15 cellular contexts compared by ENCODE assay signal in the genomic region with DNA sequence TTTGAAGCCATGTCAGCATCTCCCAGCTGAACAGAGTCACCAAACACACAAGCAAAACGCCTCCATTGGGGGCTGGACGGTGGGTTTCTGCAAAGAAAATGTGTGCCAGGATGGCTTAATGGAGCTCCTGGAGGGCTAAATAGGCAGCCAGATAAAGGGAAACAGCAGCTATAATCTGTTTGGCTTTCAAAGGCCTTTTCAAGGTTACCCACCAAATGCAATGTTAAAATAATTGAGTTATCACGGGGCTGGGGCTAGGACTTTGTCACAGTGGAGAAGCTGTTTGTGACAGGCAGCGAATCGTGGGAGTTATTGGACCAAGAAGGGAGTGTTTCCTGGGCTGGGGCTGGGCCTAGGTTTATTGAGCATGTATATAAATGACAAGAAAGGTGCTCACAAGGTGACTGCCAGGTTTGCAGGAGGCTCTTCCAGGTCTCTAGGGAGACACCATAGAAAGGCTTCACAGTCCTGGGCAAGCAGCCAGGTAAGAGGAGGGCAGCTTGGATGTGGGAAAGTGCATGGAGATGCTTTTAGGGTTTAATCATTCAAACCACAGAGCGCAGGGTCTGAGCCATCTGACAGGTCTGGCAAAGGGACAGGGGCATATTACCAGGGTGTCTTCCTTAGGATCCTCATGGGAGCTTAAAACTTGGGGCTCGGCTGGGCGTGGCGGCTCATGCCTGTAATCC. TPM values are rescaled to one million over a fixed set of nuclear protein-coding genes. Genes with fewer than 3 reads are reported as not detected.
DNase-seq lines count a peak whose midpoint lies in the region; ATAC-seq and TF ChIP-seq lines count a peak whose summit lies in the region.
"Had no signal": no experiment of that assay in that cellular context is flagged by ENCODE, and none has a peak within 500 bp of the region (broad histone marks: within the 10 kb centered on the region; RNA-seq: fewer than 3 reads in every experiment).

No MANE protein-coding gene starts in this region.

- no peak for TF ChIP-seq CTCF in HFFc6 (IDR thresholded peaks at IDR 0.05)
- no peak for TF ChIP-seq CTCF in foreskin keratinocyte (conservative IDR thresholded peaks at IDR 0.05)
- no peak for TF ChIP-seq CTCF in upper lobe of left lung (IDR thresholded peaks at IDR 0.05)

- WGBS in upper lobe of left lung, 2 donors = 81 to 92% methylated on average over 8 to 9 of the region's 9 CpGs

- no peaks in the 10 kb centered on the region for H3K4me1 Mint-ChIP-seq in HFFc6 (ENCODE audit: low read depth)
- H3K4me1 Mint-ChIP-seq: CD4-positive, CD25-positive, alpha-beta regulatory T cell; neural crest cell had no signal

- H3K27me3 ChIP-seq in foreskin keratinocyte (peaks cover 17% of the 10 kb centered on the region), upper lobe of left lung (no peaks in the 10 kb centered on the region)

- H3K27me3 Mint-ChIP-seq in HFFc6 (ENCODE audit: insufficient read depth) = peaks cover 6% of the 10 kb centered on the region
- H3K27me3 Mint-ChIP-seq: CD4-positive, CD25-positive, alpha-beta regulatory T cell had no signal

- H3K27ac ChIP-seq in foreskin keratinocyte (no peak overlapping the region), upper lobe of left lung (no peak overlapping the region)

- H3K9me3 ChIP-seq in upper lobe of left lung = peaks cover 0 to 5% (median 0%) of the 10 kb centered on the region in 4 donors

- no peak for TF ChIP-seq POLR2A in upper lobe of left lung (IDR thresholded peaks at IDR 0.05)

- H3K9me3 Mint-ChIP-seq in HFFc6 = peaks cover 8% of the 10 kb centered on the region; the same call in 1 of the 2 replicates
- H3K9me3 Mint-ChIP-seq in activated naive CD4-positive, alpha-beta T cell treated with anti-CD3 and anti-CD28 coated beads, Interleukin-2, amount 50 U/mL, for 72 hours = no peaks in the 10 kb centered on the region
- H3K9me3 Mint-ChIP-seq: neural crest cell had no signal

- H3K4me3 Mint-ChIP-seq in HFFc6 = no peak overlapping the region
- H3K4me3 Mint-ChIP-seq: CD4-positive, CD25-positive, alpha-beta regulatory T cell; neural crest cell had no signal

- no peaks in the 10 kb centered on the region for H3K36me3 ChIP-seq in upper lobe of left lung

- ATAC-seq in foreskin keratinocyte = peak; percentile 24
- ATAC-seq in upper lobe of left lung (ENCODE audit: low FRiP score in 2 of 2) = no peak
- ATAC-seq in activated naive CD4-positive, alpha-beta T cell treated with anti-CD3 and anti-CD28 coated beads, Interleukin-2, amount 50 U/mL, for 72 hours = no peak
- ATAC-seq in GM21381 (IDR thresholded peaks at IDR 0.05; ENCODE audit: unreplicated experiment) = no peak

- no peak overlapping the region for H3K4me3 ChIP-seq in upper lobe of left lung

- DNase-seq in AG20443 (ENCODE audit: low spot score) (peak; percentile 48), HFFc6 (peak; percentile 41), NCI-H69 (lab: John Stamatoyannopoulos, UW) (peak; percentile 93), foreskin keratinocyte (peak; percentile 37 to 76), upper lobe of left lung (no peak)
- no peak for DNase-seq in stimulated activated CD4-positive, alpha-beta T cell treated with anti-CD3 and anti-CD28 coated beads, Interleukin-2, amount 100 ng/mL, for 24 hours
- DNase-seq in activated naive CD4-positive, alpha-beta T cell treated with anti-CD3 and anti-CD28 coated beads, Interleukin-2, amount 50 U/mL, for 72 hours (ENCODE audit: low spot score in 2 of 2) = no peak
- DNase-seq: activated CD4-positive, alpha-beta T cell treated with anti-CD3 and anti-CD28 coated beads, Interleukin-2, amount 50 U/mL, for 48 hours; activated gamma-delta T cell; CD4-positive, CD25-positive, alpha-beta regulatory T cell; cerebellar nuclear complex; NCI-H82; stimulated activated CD4-positive, alpha-beta T cell treated with anti-CD3 and anti-CD28 coated beads, Interleukin-12 subunit alpha, Interleukin-12 subunit beta, amount 100 ng/mL, for 4 hours had no signal

- no peak overlapping the region for H3K27ac Mint-ChIP-seq in HFFc6
- no peak overlapping the region for H3K27ac Mint-ChIP-seq in activated naive CD4-positive, alpha-beta T cell treated with anti-CD3 and anti-CD28 coated beads, Interleukin-2, amount 50 U/mL, for 72 hours
- H3K27ac Mint-ChIP-seq: CD4-positive, CD25-positive, alpha-beta regulatory T cell had no signal

- no peak for TF ChIP-seq EP300 in upper lobe of left lung (IDR thresholded peaks at IDR 0.05)

- H3K4me1 ChIP-seq in foreskin keratinocyte = no peaks in the 10 kb centered on the region
- no peaks in the 10 kb centered on the region for H3K4me1 ChIP-seq in upper lobe of left lung

- H3K36me3 Mint-ChIP-seq in HFFc6 (ENCODE audit: low read depth) = no peaks in the 10 kb centered on the region
- H3K36me3 Mint-ChIP-seq in activated naive CD4-positive, alpha-beta T cell treated with anti-CD3 and anti-CD28 coated beads, Interleukin-2, amount 50 U/mL, for 72 hours = no peaks in the 10 kb centered on the region
- H3K36me3 Mint-ChIP-seq: CD4-positive, CD25-positive, alpha-beta regulatory T cell had no signal

RNA-seq across cellular contexts. Expression of a gene that starts 28.3 kb away (rescaled TPM):
- total RNA-seq in HFFc6 (2021; fragmentation: NEBNext Ultra II Directional; extraction: Animal tissue kit (Norgen Biotek cat#: 25700)) = not detected
- total RNA-seq in foreskin keratinocyte = not detected in 2 replicates
- polyA plus RNA-seq in foreskin keratinocyte = not detected in 2 replicates
- total RNA-seq in upper lobe of left lung = 1 to 10 TPM in 3 of 6 donors, under 1 TPM in 3; 0.30 to 8.4 (median 0.78) TPM
- not detected for total RNA-seq in activated naive CD4-positive, alpha-beta T cell treated with anti-CD3 and anti-CD28 coated beads, Interleukin-2, amount 50 U/mL, for 72 hours
- total RNA-seq: CD4-positive, CD25-positive, alpha-beta regulatory T cell had no signal
- polyA plus RNA-seq: CD4-positive, CD25-positive, alpha-beta regulatory T cell had no signal

Comparison
In these comparisons a context has a peak if more than half of its experiments do, and no peak if none do; other contexts are left out.
1. DNase-seq: peak in AG20443 (single experiment), HFFc6 (single experiment), NCI-H69 (single experiment) and foreskin keratinocyte (2 of 2); none in stimulated activated CD4-positive, alpha-beta T cell treated with anti-CD3 and anti-CD28 coated beads, Interleukin-2, amount 100 ng/mL, for 24 hours (0 of 2), upper lobe of left lung (0 of 2) and activated naive CD4-positive, alpha-beta T cell treated with anti-CD3 and anti-CD28 coated beads, Interleukin-2, amount 50 U/mL, for 72 hours (0 of 2).